ENCODE assay signal across 29 cellular contexts in genomic region chr21:19268634-19269138, GRCh38.
"Had no signal": no experiment of that assay in that cellular context is flagged by ENCODE, and none has a peak within 500 bp of the region (broad histone marks: within the 10 kb centered on the region; RNA-seq: fewer than 3 reads in every experiment).

No MANE protein-coding gene starts in this region.

- H3K27ac ChIP-seq: ascending aorta, body of pancreas, breast epithelium, PC-9, SK-N-MC had no signal

- H3K4me3 ChIP-seq: ascending aorta, body of pancreas, breast epithelium, PC-9, SK-N-MC had no signal

- ATAC-seq: activated CD8-positive, alpha-beta T cell treated with anti-CD3 and anti-CD28 coated beads for 36 hours; activated T-cell treated with anti-CD3 and anti-CD28 coated beads, Interleukin-2, amount 50 U/mL, for 72 hours; activated T-helper 17 cell treated with anti-CD3 and anti-CD28 coated beads, Interleukin-2, amount 50 U/mL, for 72 hours; body of pancreas had no signal

- H2AFZ ChIP-seq: PC-9 had no signal

- H3K9me3 ChIP-seq: ascending aorta, body of pancreas, breast epithelium had no signal

- H3K27ac Mint-ChIP-seq: activated CD4-positive, alpha-beta T cell treated with anti-CD3 and anti-CD28 coated beads, Interleukin-2, amount 10 ng/mL, durations not matched to agents 24 days and 14 days; activated CD8-positive, alpha-beta T cell treated with anti-CD3 and anti-CD28 coated beads for 36 hours; activated naive CD8-positive, alpha-beta T cell treated with anti-CD3 and anti-CD28 coated beads for 36 hours; activated T-cell treated with anti-CD3 and anti-CD28 coated beads, Interleukin-2, amount 50 U/mL, for 72 hours; activated T-helper 17 cell treated with anti-CD3 and anti-CD28 coated beads, Interleukin-2, amount 50 U/mL, for 72 hours; T-helper 1 cell treated with Interleukin-12 subunit alpha and Interleukin-12 subunit beta and Interleukin-4 antibody, amounts not matched to agents 30 μg/mL and 1 μg/mL, for 36 hours; T-helper 2 cell treated with Interferon-gamma antibody and Interleukin-4, amounts not matched to agents 5 μg/mL and 100 μg/mL, for 36 hours had no signal

- H3K4me3 Mint-ChIP-seq: activated CD4-positive, alpha-beta T cell treated with anti-CD3 and anti-CD28 coated beads, Interleukin-2, amount 10 ng/mL, durations not matched to agents 24 days and 14 days; activated CD8-positive, alpha-beta T cell treated with anti-CD3 and anti-CD28 coated beads for 36 hours; activated naive CD8-positive, alpha-beta T cell treated with anti-CD3 and anti-CD28 coated beads for 36 hours; activated T-cell treated with anti-CD3 and anti-CD28 coated beads, Interleukin-2, amount 50 U/mL, for 72 hours; activated T-helper 17 cell treated with anti-CD3 and anti-CD28 coated beads, Interleukin-2, amount 50 U/mL, for 72 hours; T-helper 1 cell treated with Interleukin-12 subunit alpha and Interleukin-12 subunit beta and Interleukin-4 antibody, amounts not matched to agents 30 μg/mL and 1 μg/mL, for 36 hours; T-helper 2 cell treated with Interferon-gamma antibody and Interleukin-4, amounts not matched to agents 5 μg/mL and 100 μg/mL, for 36 hours had no signal

- H3K36me3 ChIP-seq: ascending aorta, breast epithelium had no signal

- H3K4me1 Mint-ChIP-seq: activated CD4-positive, alpha-beta T cell treated with anti-CD3 and anti-CD28 coated beads, Interleukin-2, amount 10 ng/mL, durations not matched to agents 24 days and 14 days; activated naive CD8-positive, alpha-beta T cell treated with anti-CD3 and anti-CD28 coated beads for 36 hours; activated T-helper 17 cell treated with anti-CD3 and anti-CD28 coated beads, Interleukin-2, amount 50 U/mL, for 72 hours had no signal

- H3K36me3 Mint-ChIP-seq: activated naive CD8-positive, alpha-beta T cell treated with anti-CD3 and anti-CD28 coated beads for 36 hours had no signal

- H3K4me2 ChIP-seq: PC-9 had no signal

- H3K27me3 ChIP-seq: ascending aorta, body of pancreas, breast epithelium had no signal

- H3K4me1 ChIP-seq: ascending aorta, body of pancreas, breast epithelium had no signal

- H3K27me3 Mint-ChIP-seq: activated CD4-positive, alpha-beta T cell treated with anti-CD3 and anti-CD28 coated beads, Interleukin-2, amount 10 ng/mL, durations not matched to agents 24 days and 14 days; activated CD8-positive, alpha-beta T cell treated with anti-CD3 and anti-CD28 coated beads for 36 hours; activated naive CD8-positive, alpha-beta T cell treated with anti-CD3 and anti-CD28 coated beads for 36 hours; activated T-helper 17 cell treated with anti-CD3 and anti-CD28 coated beads, Interleukin-2, amount 50 U/mL, for 72 hours had no signal

- DNase-seq: activated CD4-positive, alpha-beta T cell treated with anti-CD3 and anti-CD28 coated beads, Interleukin-2, amount 10 ng/mL, durations not matched to agents 24 days and 14 days; activated CD4-positive, alpha-beta T cell treated with anti-CD3 and anti-CD28 coated beads, Interleukin-2, amount 50 U/mL, for 4 hours; activated CD8-positive, alpha-beta T cell treated with anti-CD3 and anti-CD28 coated beads for 36 hours; activated effector memory CD4-positive, alpha-beta T cell treated with anti-CD3 and anti-CD28 coated beads, Interleukin-2, amount 50 U/mL, for 16 hours; activated naive CD4-positive, alpha-beta T cell; activated naive CD4-positive, alpha-beta T cell treated with anti-CD3 and anti-CD28 coated beads, Interleukin-2, amount 50 U/mL, for 16 hours; activated naive CD8-positive, alpha-beta T cell treated with anti-CD3 and anti-CD28 coated beads for 36 hours; activated T-cell treated with anti-CD3 and anti-CD28 coated beads, Interleukin-2, amount 50 U/mL, for 1 hour; activated T-cell treated with anti-CD3 and anti-CD28 coated beads, Interleukin-2, amount 50 U/mL, for 72 hours; amygdala; body of pancreas; NCI-H1105 treated with DMSO at 0.1 percent for 48 hours; NCI-H1436; NCI-H1694; NCI-H2029; NCI-H2107; NCI-H2171; NCI-H510A; NCI-H526; NCI-H774; NK-92 treated with Interleukin-12 subunit alpha and Interleukin-12 subunit beta, amount 100 ng/mL, for 24 hours; PC-9; Right ventricle myocardium superior had no signal
